Comparison of ENCODE assay signal across 2 cellular contexts in the genomic region with DNA sequence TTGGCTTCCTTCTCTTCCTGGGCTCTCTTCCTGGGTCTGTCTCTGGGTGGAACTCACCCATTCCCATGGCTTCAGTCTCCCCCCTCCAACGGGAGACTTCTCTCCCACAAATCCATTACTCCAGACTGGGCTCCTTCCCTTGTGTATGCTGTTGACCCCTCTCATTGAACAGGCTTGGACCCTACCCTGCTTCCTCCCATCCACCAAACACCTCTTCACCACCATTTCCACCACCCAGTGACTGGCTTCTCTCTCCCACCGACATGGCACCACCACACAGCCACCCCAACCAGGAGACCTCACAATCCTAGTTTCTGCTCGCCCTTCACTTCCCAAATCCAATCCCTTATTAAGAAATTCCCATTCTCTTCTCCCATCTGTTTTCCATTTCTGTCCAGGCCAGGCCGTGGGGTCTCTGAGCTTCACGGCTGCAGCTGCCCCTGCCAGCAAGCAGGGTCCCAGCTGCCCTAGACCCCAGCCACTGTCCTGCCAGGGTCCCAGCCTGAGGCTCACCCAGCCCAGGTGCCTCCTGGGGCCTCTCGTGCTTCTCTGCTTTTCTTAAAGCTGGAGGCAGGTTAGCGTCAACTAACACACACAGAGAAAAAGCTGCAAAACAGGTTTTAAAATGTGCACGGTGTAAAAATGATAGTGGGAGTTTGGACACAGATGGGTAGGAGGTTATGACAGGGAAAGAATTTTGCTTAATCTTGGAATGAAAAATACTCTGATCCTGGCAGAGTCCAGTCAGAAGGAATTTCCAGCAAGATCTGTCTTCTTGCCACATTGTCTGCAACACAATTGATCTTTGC.
TF ChIP-seq lines count a peak whose summit lies in the region.

No MANE protein-coding gene starts in this region.

TF ChIP-seq in SK-N-SH, 30 proteins besides CTCF, POLR2A, EP300 and RAD21:
- TF ChIP-seq, protein P1, sequence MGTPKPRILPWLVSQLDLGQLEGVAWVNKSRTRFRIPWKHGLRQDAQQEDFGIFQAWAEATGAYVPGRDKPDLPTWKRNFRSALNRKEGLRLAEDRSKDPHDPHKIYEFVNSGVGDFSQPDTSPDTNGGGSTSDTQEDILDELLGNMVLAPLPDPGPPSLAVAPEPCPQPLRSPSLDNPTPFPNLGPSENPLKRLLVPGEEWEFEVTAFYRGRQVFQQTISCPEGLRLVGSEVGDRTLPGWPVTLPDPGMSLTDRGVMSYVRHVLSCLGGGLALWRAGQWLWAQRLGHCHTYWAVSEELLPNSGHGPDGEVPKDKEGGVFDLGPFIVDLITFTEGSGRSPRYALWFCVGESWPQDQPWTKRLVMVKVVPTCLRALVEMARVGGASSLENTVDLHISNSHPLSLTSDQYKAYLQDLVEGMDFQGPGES (IDR thresholded peaks at IDR 0.05; ENCODE audit: low read depth, low read length): no peak
- no peak for TF ChIP-seq NFIC (IDR thresholded peaks at IDR 0.05; ENCODE audit: borderline replicate concordance)
- TF ChIP-seq NRF1 (IDR thresholded peaks at IDR 0.05; ENCODE audit: low read depth, low read length): no peak
- no peak for TF ChIP-seq ELF1 (IDR thresholded peaks at IDR 0.05)
- TF ChIP-seq CHD2 (IDR thresholded peaks at IDR 0.05; ENCODE audit: low read length, partially characterized antibody): no peak
- TF ChIP-seq RXRA (IDR thresholded peaks at IDR 0.05; ENCODE audit: borderline replicate concordance, low read depth): no peak
- TF ChIP-seq, protein P2, sequence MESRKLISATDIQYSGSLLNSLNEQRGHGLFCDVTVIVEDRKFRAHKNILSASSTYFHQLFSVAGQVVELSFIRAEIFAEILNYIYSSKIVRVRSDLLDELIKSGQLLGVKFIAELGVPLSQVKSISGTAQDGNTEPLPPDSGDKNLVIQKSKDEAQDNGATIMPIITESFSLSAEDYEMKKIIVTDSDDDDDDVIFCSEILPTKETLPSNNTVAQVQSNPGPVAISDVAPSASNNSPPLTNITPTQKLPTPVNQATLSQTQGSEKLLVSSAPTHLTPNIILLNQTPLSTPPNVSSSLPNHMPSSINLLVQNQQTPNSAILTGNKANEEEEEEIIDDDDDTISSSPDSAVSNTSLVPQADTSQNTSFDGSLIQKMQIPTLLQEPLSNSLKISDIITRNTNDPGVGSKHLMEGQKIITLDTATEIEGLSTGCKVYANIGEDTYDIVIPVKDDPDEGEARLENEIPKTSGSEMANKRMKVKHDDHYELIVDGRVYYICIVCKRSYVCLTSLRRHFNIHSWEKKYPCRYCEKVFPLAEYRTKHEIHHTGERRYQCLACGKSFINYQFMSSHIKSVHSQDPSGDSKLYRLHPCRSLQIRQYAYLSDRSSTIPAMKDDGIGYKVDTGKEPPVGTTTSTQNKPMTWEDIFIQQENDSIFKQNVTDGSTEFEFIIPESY (IDR thresholded peaks at IDR 0.05; ENCODE audit: borderline replicate concordance, low read depth): no peak

TF ChIP-seq in SK-N-SH treated with all-trans-retinoic acid at 6 μM for 48 hours, 23 proteins besides CTCF, POLR2A, EP300 and RAD21:
- TF ChIP-seq ISL1 (CRISPR knock-in tag; IDR thresholded peaks at IDR 0.05) (no peak), TCF4 (CRISPR knock-in tag; IDR thresholded peaks at IDR 0.05; ENCODE audit: borderline replicate concordance) (no peak)
